In genomic region chr2:182291296-182291695, GRCh38 we compare ENCODE assay signal across 23 cellular contexts.
"Had no signal": no experiment of that assay in that cellular context is flagged by ENCODE, and none has a peak within 500 bp of the region (broad histone marks: within the 10 kb centered on the region; RNA-seq: fewer than 3 reads in every experiment).

No MANE protein-coding gene starts in this region.

- H3K27ac ChIP-seq: colonic mucosa, epithelial cell of prostate, esophagus squamous epithelium, foreskin keratinocyte, ovary, suprapubic skin, tibial artery had no signal

- H3K27me3 ChIP-seq: colonic mucosa, esophagus squamous epithelium, foreskin keratinocyte, ovary, suprapubic skin, tibial artery had no signal

- H3K36me3 ChIP-seq: colonic mucosa, esophagus squamous epithelium, ovary, suprapubic skin, tibial artery had no signal

- H3K4me3 ChIP-seq: colonic mucosa, esophagus squamous epithelium, ovary, suprapubic skin, tibial artery had no signal

- H3K9me3 ChIP-seq: colonic mucosa, esophagus squamous epithelium, ovary, suprapubic skin, tibial artery had no signal

- H3K4me1 ChIP-seq: colonic mucosa, esophagus squamous epithelium, foreskin keratinocyte, suprapubic skin had no signal

- DNase-seq: activated CD4-positive, alpha-beta T cell treated with anti-CD3 and anti-CD28 coated beads for 1 hour; activated CD4-positive, alpha-beta T cell treated with anti-CD3 and anti-CD28 coated beads, Interleukin-2, amount 50 U/mL, for 1 hour; activated CD8-positive, alpha-beta memory T cell treated with anti-CD3 and anti-CD28 coated beads, Interleukin-2, amount 10 ng/mL, durations not matched to agents 7 days and 5 days; activated CD8-positive, alpha-beta T cell treated with anti-CD3 and anti-CD28 coated beads, Interleukin-2, amount 10 ng/mL, durations not matched to agents 7 days and 5 days; activated naive CD8-positive, alpha-beta T cell treated with anti-CD3 and anti-CD28 coated beads, Interleukin-2, amount 50 U/mL, for 24 hours; activated T-cell treated with anti-CD3 and anti-CD28 coated beads, Interleukin-2, amount 50 U/mL, for 48 hours; anterior cingulate cortex; cerebellar nuclear complex; colonic mucosa; effector CD8-positive, alpha-beta T cell; esophagus squamous epithelium; foreskin keratinocyte; islet precursor cell; mammary epithelial cell; naive B cell; ovary; small intestine; stimulated activated naive CD4-positive, alpha-beta T cell; T-helper 17 cell; T1000; tibial artery had no signal
